ENCODE assay signal across 21 cellular contexts in the genomic region with DNA sequence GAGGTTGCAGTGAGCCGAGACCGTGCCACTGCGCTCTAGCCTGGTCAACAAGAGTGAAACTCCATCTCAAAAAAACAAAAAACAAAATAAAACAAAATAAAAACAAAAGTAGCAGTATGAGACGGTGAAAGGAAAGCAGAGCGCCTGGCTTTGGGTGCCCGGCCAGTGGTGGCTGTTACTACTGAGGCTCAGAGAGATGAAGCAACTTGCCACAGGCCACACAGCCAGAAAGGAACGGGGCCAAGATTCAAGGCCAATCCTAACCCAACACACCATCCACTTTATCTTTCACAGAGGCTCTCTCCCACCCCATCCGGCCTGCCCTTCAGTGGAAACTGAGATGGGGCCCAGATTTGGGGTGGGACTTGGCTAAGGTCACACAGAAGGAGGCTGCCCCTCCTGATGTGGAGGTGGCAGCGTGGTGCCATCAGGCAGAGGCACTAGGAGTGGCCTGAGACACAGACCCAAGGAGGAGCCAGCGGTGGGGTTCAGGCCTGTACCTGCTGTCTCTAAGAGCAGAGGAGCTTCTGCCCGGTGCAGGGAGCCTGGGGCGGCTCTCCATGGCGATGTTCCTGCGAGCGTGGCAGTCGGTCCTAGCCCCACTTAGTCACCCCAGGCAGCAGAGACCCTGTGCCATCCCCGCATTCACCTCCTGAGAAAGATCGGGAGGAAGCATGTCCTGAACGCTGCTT. TPM values are rescaled to one million over a fixed set of nuclear protein-coding genes. Genes with fewer than 3 reads are reported as not detected.
DNase-seq lines count a peak whose midpoint lies in the region; ATAC-seq, FAIRE-seq and TF ChIP-seq lines count a peak whose summit lies in the region.
"Had no signal": no experiment of that assay in that cellular context is flagged by ENCODE, and none has a peak within 500 bp of the region (broad histone marks: within the 10 kb centered on the region; RNA-seq: fewer than 3 reads in every experiment).

No MANE protein-coding gene starts in this region.

- H3K27me3 ChIP-seq in HepG2 (ENCODE audit: control insufficient read depth in 1 of 2, insufficient read depth in 2 of 2, low read length in 2 of 2) (peaks cover 3 to 15% of the 10 kb centered on the region in 2 experiments; a peak in 3 of 5 replicates), right lobe of liver (no peaks in the 10 kb centered on the region), osteoblast (ENCODE audit: insufficient read depth, low read length) (peaks cover 16% of the 10 kb centered on the region)
- H3K27me3 ChIP-seq: BLaER1 had no signal

- BruUV-seq in HepG2 (replicated peaks; lab: Mats Ljungman, UMichigan): no TSS peak

- H3K79me2 ChIP-seq in HepG2 (ENCODE audit: insufficient read depth, low read length) (no peaks in the 10 kb centered on the region), osteoblast (ENCODE audit: insufficient read depth, low read length) (no peaks in the 10 kb centered on the region)

- no peak for TF ChIP-seq EP300 in HepG2 (IDR thresholded peaks at IDR 0.05; ENCODE audit: low read depth in 2 of 2, low read length in 2 of 2)
- TF ChIP-seq EP300 in HepG2 (CRISPR knock-in tag; IDR thresholded peaks at IDR 0.05; ENCODE audit: borderline replicate concordance): no peak

- POLR2A ChIA-PET in HepG2 (lab: Yijun Ruan, JAX): no interaction called here

- CTCF ChIA-PET in HepG2 (lab: Yijun Ruan, JAX; ENCODE audit: low intra/inter-chr PET ratio, low total read pairs): no interaction called here

- H3K4me3 ChIP-seq in HepG2 (replicated peaks in 1 of 3; ENCODE audit: insufficient read depth in 1 of 3, low read depth in 2 of 3, low read length in 3 of 3) (no peak overlapping the region), right lobe of liver (no peak overlapping the region), kidney (ENCODE audit: low read length in 2 of 2) (no peak overlapping the region), osteoblast (ENCODE audit: insufficient read depth, low read length) (no peak overlapping the region)
- H3K4me3 ChIP-seq: BLaER1, GM12878, GM23248, HAP-1 had no signal

- H3K27ac ChIP-seq in HepG2 (ENCODE audit: extremely low read length, insufficient read depth, low read length): no peak overlapping the region
- no peak overlapping the region for H3K27ac ChIP-seq in right lobe of liver
- no peak overlapping the region for H3K27ac ChIP-seq in kidney (ENCODE audit: low read depth in 2 of 2, low read length in 2 of 2)
- no peak overlapping the region for H3K27ac ChIP-seq in osteoblast (ENCODE audit: low read depth, low read length)
- H3K27ac ChIP-seq: 22Rv1, BLaER1, C4-2B, GM23248 had no signal

- H3K9ac ChIP-seq in HepG2 (ENCODE audit: insufficient read depth, low read depth, low read length) (no peak overlapping the region), kidney (ENCODE audit: low read length in 2 of 2) (no peak overlapping the region)
- H3K9ac ChIP-seq: BLaER1, GM23248 had no signal

- H3K9me3 ChIP-seq in HepG2 (ENCODE audit: low read length) (no peaks in the 10 kb centered on the region), right lobe of liver (no peaks in the 10 kb centered on the region), kidney (ENCODE audit: control insufficient read depth in 1 of 2, low read length in 2 of 2) (no peaks in the 10 kb centered on the region), osteoblast (ENCODE audit: low read depth, low read length) (no peaks in the 10 kb centered on the region)
- H3K9me3 ChIP-seq: BLaER1, HAP-1 had no signal

- WGBS in HepG2 (ENCODE audit: low lambda C conversion rate): 72% methylated on average over 18 of the region's 19 CpGs
- 99% methylated on average over 8 of the region's 19 CpGs for WGBS in right lobe of liver (ENCODE audit: insufficient coverage, low coverage, low lambda C conversion rate, missing lambda C conversion rate)

- H3K4me2 ChIP-seq in HepG2 (ENCODE audit: low read depth, low read length) (no peak overlapping the region), osteoblast (ENCODE audit: insufficient read depth, low read length) (no peak overlapping the region)
- H3K4me2 ChIP-seq: BLaER1 had no signal

- ATAC-seq in HepG2 (no peak), right lobe of liver (no peak), HG03439 (IDR thresholded peaks at IDR 0.05; ENCODE audit: unreplicated experiment) (no peak)
- ATAC-seq: GM12878 had no signal

- TF ChIP-seq POLR2A in HepG2 (IDR thresholded peaks at IDR 0.05; ENCODE audit: insufficient read depth in 1 of 2, low read depth in 2 of 2, low read length in 2 of 2): no peak
- TF ChIP-seq POLR2A in right lobe of liver (IDR thresholded peaks at IDR 0.05): no peak

- TF ChIP-seq CTCF in HepG2 (CRISPR knock-in tag; IDR thresholded peaks at IDR 0.05): no peak
- no peak for TF ChIP-seq CTCF in right lobe of liver (IDR thresholded peaks at IDR 0.05)
- no peak for TF ChIP-seq CTCF in kidney (IDR thresholded peaks at IDR 0.05; ENCODE audit: borderline replicate concordance, extremely low read depth, insufficient read depth)
- no peak for TF ChIP-seq CTCF in osteoblast (IDR thresholded peaks at IDR 0.05; ENCODE audit: extremely low read depth, low read depth, low read length)

- FAIRE-seq in HepG2 (lab: Jason Lieb, UNC) (no peak), kidney (lab: Jason Lieb, UNC) (no peak)
- FAIRE-seq: A204.1, D721Med, GM12878, GM19239 had no signal

- DNase-seq in HepG2 (ENCODE audit: low spot score): no peak
- DNase-seq in right lobe of liver: no peak
- peak; percentile 59 for DNase-seq in kidney
- peak; percentile 48 for DNase-seq in osteoblast (ENCODE audit: insufficient read length, low spot score, missing footprints)
- DNase-seq in stimulated activated naive CD4-positive, alpha-beta T cell (lab: John Stamatoyannopoulos, UW): no peak
- DNase-seq: CD4-positive, CD25-positive, alpha-beta regulatory T cell; DMS 273 treated with DMSO at 0.1 percent for 48 hours; DMS79; EL; GDM1; GM23248; HFFc6 had no signal

- in situ Hi-C loops in HepG2 (cut with HindIII; ENCODE audit: extremely low pct_ligation_motif_present, low pct_unique_long_range_greater_than_20kb): no loop called here

- H2AFZ ChIP-seq in HepG2 (ENCODE audit: low read length) (no peak overlapping the region), osteoblast (ENCODE audit: low read length) (no peak overlapping the region)
- H2AFZ ChIP-seq: GM23248 had no signal

- H4K20me1 ChIP-seq in HepG2 (ENCODE audit: insufficient read depth, low read length) (no peaks in the 10 kb centered on the region), osteoblast (ENCODE audit: insufficient read depth, low read length) (peaks cover 2% of the 10 kb centered on the region)
- H4K20me1 ChIP-seq: BLaER1 had no signal

- intact Hi-C loops in HepG2 (cut with micrococcal nuclease; ENCODE audit: unreplicated experiment): no loop called here
- intact Hi-C loops in right lobe of liver (cut with DNase I): no loop called here
- intact Hi-C loops in kidney (cut with DNase I): no loop called here

- H3K36me3 ChIP-seq in HepG2 (replicated peaks in 1 of 2; ENCODE audit: control insufficient read depth in 1 of 2, insufficient read depth in 2 of 2, low read length in 2 of 2) (no peaks in the 10 kb centered on the region), right lobe of liver (no peaks in the 10 kb centered on the region), kidney (ENCODE audit: control insufficient read depth in 1 of 2, insufficient read depth in 2 of 2, low read length in 2 of 2) (no peaks in the 10 kb centered on the region), osteoblast (ENCODE audit: insufficient read depth, low read length) (no peaks in the 10 kb centered on the region)
- H3K36me3 ChIP-seq: BLaER1, HAP-1 had no signal

- TF ChIP-seq RAD21 in HepG2 (CRISPR knock-in tag; IDR thresholded peaks at IDR 0.05): no peak

- H3K4me1 ChIP-seq in HepG2 (ENCODE audit: insufficient read depth, low read length) (peaks cover 16% of the 10 kb centered on the region), right lobe of liver (peaks cover 0 to 29% (median 14%) of the 10 kb centered on the region in 4 donors), kidney (ENCODE audit: control insufficient read depth in 1 of 2, insufficient read depth in 1 of 2, low read depth in 1 of 2, low read length in 2 of 2) (peaks cover 6 to 10% of the 10 kb centered on the region in 2 donors), osteoblast (ENCODE audit: insufficient read depth, low read length) (no peaks in the 10 kb centered on the region)
- H3K4me1 ChIP-seq: HAP-1 had no signal

RNA-seq across cellular contexts. Expression of a gene that starts 33.2 kb away (rescaled TPM):
- total RNA-seq in HepG2 (2016; rRNA removed; fragmentation: Illumina TruSeq; extraction: Trizol): 6.3 and 7.2 TPM in 2 replicates
- total RNA-seq in HepG2 (2016; cell fraction: cytosol; rRNA removed; fragmentation: Illumina TruSeq; extraction: Trizol; ENCODE audit: low read depth): 1.6 and 1.8 TPM in 2 replicates
- 5.6 and 7.1 TPM in 2 replicates for total RNA-seq in HepG2 (2016; cell fraction: insoluble cytoplasmic fraction; rRNA removed; fragmentation: Illumina TruSeq; extraction: Trizol)
- total RNA-seq in HepG2 (2016; cell fraction: membrane; rRNA removed; fragmentation: Illumina TruSeq; extraction: Trizol): 5.1 and 6.4 TPM in 2 replicates
- 4.2 and 4.7 TPM in 2 replicates for total RNA-seq in HepG2 (2016; cell fraction: nucleus; rRNA removed; fragmentation: Illumina TruSeq; extraction: Trizol)
- polyA plus RNA-seq in HepG2 (2011; rRNA removed): 12.1 and 13.7 TPM in 2 replicates
- 9.5 and 10.4 TPM in 2 replicates for polyA plus RNA-seq in HepG2 (2011; cell fraction: cytosol; rRNA removed)
- 22.0 and 26.7 TPM in 2 replicates for polyA plus RNA-seq in HepG2 (2011; cell fraction: nucleus; rRNA removed)
- polyA plus RNA-seq in HepG2 (2012): 7.7 and 7.8 TPM in 2 replicates
- 1.6 and 1.8 TPM in 2 replicates for polyA plus RNA-seq in HepG2 (2016; cell fraction: cytosol; fragmentation: Illumina TruSeq; extraction: Trizol; ENCODE audit: low read depth)
- polyA plus RNA-seq in HepG2 (2016; cell fraction: insoluble cytoplasmic fraction; fragmentation: Illumina TruSeq; extraction: Trizol; ENCODE audit: low read depth): 7.0 and 8.1 TPM in 2 replicates
- 4.6 and 4.8 TPM in 2 replicates for polyA plus RNA-seq in HepG2 (2016; cell fraction: membrane; fragmentation: Illumina TruSeq; extraction: Trizol; ENCODE audit: low read depth)
- 12.0 and 13.6 TPM in 2 replicates for polyA plus RNA-seq in HepG2 (2016; cell fraction: nucleus; fragmentation: Illumina TruSeq; extraction: Trizol; ENCODE audit: insufficient read depth, low read depth)
- polyA minus RNA-seq in HepG2 (2011; rRNA and poly(A)+ RNA removed; ENCODE audit: low replicate concordance): 12.3 and 19.3 TPM in 2 replicates
- 6.8 and 10.5 TPM in 2 replicates for polyA minus RNA-seq in HepG2 (2011; cell fraction: cytosol; rRNA and poly(A)+ RNA removed)
- polyA minus RNA-seq in HepG2 (2011; cell fraction: nucleus; rRNA and poly(A)+ RNA removed): 6.1 and 6.2 TPM in 2 replicates
- 10 to 100 TPM; 15.3 to 24.3 (median 16.7) TPM for total RNA-seq in right lobe of liver
- total RNA-seq in kidney: 26.2 TPM
- polyA plus RNA-seq in kidney (ENCODE audit: insufficient read depth, low read depth, low replicate concordance): 14.4 TPM
- 18.5 and 22.1 TPM in 2 replicates for total RNA-seq in osteoblast

RNA-seq across cellular contexts. Expression of a gene that starts 40.0 kb away (rescaled TPM):
- 0.15 and 0.49 TPM in 2 replicates for total RNA-seq in HepG2 (2016; rRNA removed; fragmentation: Illumina TruSeq; extraction: Trizol)
- 0.26 and 0.30 TPM in 2 replicates for total RNA-seq in HepG2 (2016; cell fraction: cytosol; rRNA removed; fragmentation: Illumina TruSeq; extraction: Trizol; ENCODE audit: low read depth)
- 0.32 and 0.39 TPM in 2 replicates for total RNA-seq in HepG2 (2016; cell fraction: insoluble cytoplasmic fraction; rRNA removed; fragmentation: Illumina TruSeq; extraction: Trizol)
- total RNA-seq in HepG2 (2016; cell fraction: membrane; rRNA removed; fragmentation: Illumina TruSeq; extraction: Trizol): 0.31 and 0.69 TPM in 2 replicates
- 0.25 and 0.50 TPM in 2 replicates for total RNA-seq in HepG2 (2016; cell fraction: nucleus; rRNA removed; fragmentation: Illumina TruSeq; extraction: Trizol)
- polyA plus RNA-seq in HepG2 (2011; rRNA removed): 0.18 and 0.39 TPM in 2 replicates
- 0.30 and 0.31 TPM in 2 replicates for polyA plus RNA-seq in HepG2 (2011; cell fraction: cytosol; rRNA removed)
- 0.23 and 0.45 TPM in 2 replicates for polyA plus RNA-seq in HepG2 (2011; cell fraction: nucleus; rRNA removed)
- 0.08 and 0.34 TPM in 2 replicates for polyA plus RNA-seq in HepG2 (2012)
- polyA plus RNA-seq in HepG2 (2016; cell fraction: cytosol; fragmentation: Illumina TruSeq; extraction: Trizol; ENCODE audit: low read depth): 0.11 and 0.33 TPM in 2 replicates
- polyA plus RNA-seq in HepG2 (2016; cell fraction: insoluble cytoplasmic fraction; fragmentation: Illumina TruSeq; extraction: Trizol; ENCODE audit: low read depth): 0.90 and 1.0 TPM in 2 replicates
- 0.25 and 0.31 TPM in 2 replicates for polyA plus RNA-seq in HepG2 (2016; cell fraction: membrane; fragmentation: Illumina TruSeq; extraction: Trizol; ENCODE audit: low read depth)
- polyA plus RNA-seq in HepG2 (2016; cell fraction: nucleus; fragmentation: Illumina TruSeq; extraction: Trizol; ENCODE audit: insufficient read depth, low read depth): 0.79 TPM in 1 of 2 replicates, not detected in the other
- 0.16 and 0.40 TPM in 2 replicates for polyA minus RNA-seq in HepG2 (2011; rRNA and poly(A)+ RNA removed; ENCODE audit: low replicate concordance)
- polyA minus RNA-seq in HepG2 (2011; cell fraction: cytosol; rRNA and poly(A)+ RNA removed): not detected in 2 replicates
- polyA minus RNA-seq in HepG2 (2011; cell fraction: nucleus; rRNA and poly(A)+ RNA removed): 0.26 TPM in 1 of 2 replicates, not detected in the other
- total RNA-seq in right lobe of liver: 10 to 100 TPM; 10.7 to 38.8 (median 21.0) TPM
- 31.7 TPM for total RNA-seq in kidney
- polyA plus RNA-seq in kidney (ENCODE audit: insufficient read depth, low read depth, low replicate concordance): 65.5 TPM
- 16.3 and 28.0 TPM in 2 replicates for total RNA-seq in osteoblast

Comparison
In these comparisons a context has a peak if more than half of its experiments do, and no peak if none do; other contexts are left out.
1. RNA of a gene that starts 40.0 kb away (total RNA-seq): 31.7 TPM in kidney (single experiment), 10.7 to 38.8 TPM in right lobe of liver and 16.3 to 28.0 TPM in osteoblast; 0.15 to 0.69 TPM in HepG2; every median in the first group is over 4 times any median in the second.
2. DNase-seq: peak in kidney (single experiment) and osteoblast (single experiment); none in HepG2 (single experiment), right lobe of liver (0 of 3) and stimulated activated naive CD4-positive, alpha-beta T cell (0 of 6).